34 cellular contexts compared by ENCODE assay signal in genomic region chr19:53586277-53586691, GRCh38. TPM values are rescaled to one million over a fixed set of nuclear protein-coding genes. Genes with fewer than 3 reads are reported as not detected.
"Had no signal": no experiment of that assay in that cellular context is flagged by ENCODE, and none has a peak within 500 bp of the region (broad histone marks: within the 10 kb centered on the region; RNA-seq: fewer than 3 reads in every experiment).

No MANE protein-coding gene starts in this region.

- H3K36me3 ChIP-seq: ascending aorta, breast epithelium, cardiac muscle cell, colonic mucosa, esophagus squamous epithelium had no signal

- H3K27ac ChIP-seq: ascending aorta, breast epithelium, cardiac muscle cell, colonic mucosa, epithelial cell of prostate, esophagus squamous epithelium had no signal

- DNase-seq: activated CD4-positive, alpha-beta memory T cell treated with anti-CD3 and anti-CD28 coated beads for 36 hours; activated CD4-positive, alpha-beta T cell treated with anti-CD3 and anti-CD28 coated beads for 36 hours; activated CD4-positive, alpha-beta T cell treated with anti-CD3 and anti-CD28 coated beads, Interleukin-2, amount 10 ng/mL, durations not matched to agents 24 days and 14 days; activated CD4-positive, CD25-positive, alpha-beta regulatory T cell; activated CD4-positive, CD25-positive, alpha-beta regulatory T cell treated with anti-CD3 and anti-CD28 coated beads, Interleukin-2, amount 50 U/mL, for 72 hours; activated CD8-positive, alpha-beta memory T cell treated with anti-CD3 and anti-CD28 coated beads, Interleukin-2, amount 10 ng/mL, durations not matched to agents 7 days and 5 days; activated CD8-positive, alpha-beta memory T cell treated with anti-CD3 and anti-CD28 coated beads, Interleukin-2, amount 50 U/mL, for 4 hours; activated CD8-positive, alpha-beta T cell treated with anti-CD3 and anti-CD28 coated beads, Interleukin-2, amount 10 ng/mL, durations not matched to agents 7 days and 5 days; activated effector memory CD4-positive, alpha-beta T cell treated with anti-CD3 and anti-CD28 coated beads, Interleukin-2, amount 50 U/mL, for 16 hours; activated naive CD4-positive, alpha-beta T cell treated with anti-CD3 and anti-CD28 coated beads for 36 hours; activated naive CD8-positive, alpha-beta T cell treated with anti-CD3 and anti-CD28 coated beads for 36 hours; activated naive CD8-positive, alpha-beta T cell treated with anti-CD3 and anti-CD28 coated beads, Interleukin-2, amount 50 U/mL, for 24 hours; activated T-cell treated with anti-CD3 and anti-CD28 coated beads, Interleukin-2, amount 50 U/mL, for 1 hour; activated T-cell treated with anti-CD3 and anti-CD28 coated beads, Interleukin-2, amount 50 U/mL, for 48 hours; central memory CD4-positive, alpha-beta T cell; cerebellar nuclear complex; colonic mucosa; effector CD8-positive, alpha-beta T cell; esophagus squamous epithelium; foreskin fibroblast; T-helper 1 cell; T-helper 17 cell had no signal

- H3K9me3 ChIP-seq: colonic mucosa had no signal

- ATAC-seq: activated CD4-positive, alpha-beta T cell treated with anti-CD3 and anti-CD28 coated beads for 36 hours; activated CD8-positive, alpha-beta memory T cell treated with anti-CD3 and anti-CD28 coated beads, Interleukin-2, amount 10 ng/mL, durations not matched to agents 7 days and 5 days; activated CD8-positive, alpha-beta T cell treated with anti-CD3 and anti-CD28 coated beads, Interleukin-2, amount 10 ng/mL, durations not matched to agents 7 days and 5 days; activated naive CD8-positive, alpha-beta T cell treated with anti-CD3 and anti-CD28 coated beads, Interleukin-2, amount 50 U/mL, for 24 hours; T-helper 17 cell had no signal

- H3K4me1 ChIP-seq: ascending aorta, breast epithelium, colonic mucosa, esophagus squamous epithelium had no signal

- H3K27me3 ChIP-seq: ascending aorta, breast epithelium, cardiac muscle cell, colonic mucosa, esophagus squamous epithelium had no signal

- H3K4me3 ChIP-seq: ascending aorta, breast epithelium, cardiac muscle cell, colonic mucosa, esophagus squamous epithelium had no signal

RNA-seq across cellular contexts. Expression of gene DPRX, which starts 45.5 kb away (rescaled TPM):
- total RNA-seq: activated CD4-positive, alpha-beta memory T cell treated with anti-CD3 and anti-CD28 coated beads for 36 hours; activated CD4-positive, alpha-beta T cell treated with anti-CD3 and anti-CD28 coated beads for 36 hours; activated CD4-positive, alpha-beta T cell treated with anti-CD3 and anti-CD28 coated beads, Interleukin-2, amount 10 ng/mL, durations not matched to agents 24 days and 14 days; activated CD8-positive, alpha-beta memory T cell treated with anti-CD3 and anti-CD28 coated beads for 36 hours; activated CD8-positive, alpha-beta memory T cell treated with anti-CD3 and anti-CD28 coated beads, Interleukin-2, amount 10 ng/mL, durations not matched to agents 7 days and 5 days; activated CD8-positive, alpha-beta T cell treated with anti-CD3 and anti-CD28 coated beads, Interleukin-2, amount 10 ng/mL, durations not matched to agents 7 days and 5 days; activated naive CD4-positive, alpha-beta T cell treated with anti-CD3 and anti-CD28 coated beads for 36 hours; activated naive CD8-positive, alpha-beta T cell treated with anti-CD3 and anti-CD28 coated beads for 36 hours; activated T-helper 1 cell treated with anti-CD3 and anti-CD28 coated beads, Interleukin-12 subunit alpha, Interleukin-12 subunit beta, Interleukin-2, Interleukin-4 antibody, amounts not matched to agents 30 ng/mL and 10 ng/mL and 1 ng/mL, durations not matched to agents 14 hours and 24 hours and 36 hours; activated T-helper 2 cell treated with anti-CD3 and anti-CD28 coated beads, Interferon-gamma antibody, Interleukin-2, Interleukin-4, amounts not matched to agents 10 μg/mL and 5 μg/mL and 100 μg/mL, durations not matched to agents 14 hours and 24 hours and 36 hours; ascending aorta; breast epithelium; cardiac muscle cell; colonic mucosa; dermis microvascular lymphatic vessel endothelial cell; endothelial cell of umbilical vein; esophagus squamous epithelium; fibroblast of lung; frontal cortex; T-helper 17 cell had no signal
- polyA plus RNA-seq: cardiac muscle cell, endothelial cell of umbilical vein, esophagus, fibroblast of lung had no signal
